ENCODE assay signal across 8 cellular contexts in genomic region chr9:21812945-21813568, GRCh38.
DNase-seq lines count a peak whose midpoint lies in the region; ATAC-seq and TF ChIP-seq lines count a peak whose summit lies in the region.

No MANE protein-coding gene starts in this region.

- DNase-seq in HEK293T (ENCODE audit: extremely low spot score) (peak; percentile 80), NCI-H146 (lab: John Stamatoyannopoulos, UW) (peak; percentile 76), left kidney (ENCODE audit: low read depth, low spot score) (peak; percentile 77)
- peak; percentile 58 for DNase-seq in central memory CD4-positive, alpha-beta T cell
- peak; percentile 46 to 58 for DNase-seq in stimulated activated CD4-positive, alpha-beta T cell treated with anti-CD3 and anti-CD28 coated beads, Interleukin-4, amount 100 ng/mL, for 4 hours

- peak; percentile 95 for TF ChIP-seq CTCF in GM12873 (IDR thresholded peaks at IDR 0.05; ENCODE audit: insufficient read depth, low read depth, low read length, missing control alignments)
- peak; percentile 84 for TF ChIP-seq CTCF in WI38 (IDR thresholded peaks at IDR 0.05; ENCODE audit: low read depth, low read length)

- no peak for ATAC-seq in HG03025 (IDR thresholded peaks at IDR 0.05; ENCODE audit: low FRiP score, unreplicated experiment)

- CTCF ChIA-PET in HEK293T (lab: Yijun Ruan, JAX): interaction anchor here (0.6 to 3.5 kb wide), 10 partner anchors 193 to 639 kb away, joined by 3 to 15 read pairs (median 4); partner anchors contain the start of gene CDKN2B

- no peak overlapping the region for H3K4me3 ChIP-seq in WI38 (ENCODE audit: low read depth, low read length)

- POLR2A ChIA-PET in HEK293T (lab: Yijun Ruan, JAX): interaction anchor here (1.0 kb wide), 1 partner anchor 426 kb away, joined by 4 read pairs; no protein-coding TSS in a partner anchor

TF ChIP-seq in HEK293T, 16 proteins besides CTCF, POLR2A, EP300 and RAD21:
- no peak for TF ChIP-seq FOXK2 (IDR thresholded peaks at IDR 0.05)
- no peak for TF ChIP-seq ZNF384 (IDR thresholded peaks at IDR 0.05)
- no peak for TF ChIP-seq CTBP1 (IDR thresholded peaks at IDR 0.05; ENCODE audit: borderline replicate concordance)
- peak; percentile 14; the same call in 1 of the 2 replicates for TF ChIP-seq FOXM1 (IDR thresholded peaks at IDR 0.05; ENCODE audit: borderline replicate concordance)
- no peak for TF ChIP-seq NFRKB (IDR thresholded peaks at IDR 0.05)
